ENCODE assay signal across 22 cellular contexts in genomic region chr18:31066267-31066666, GRCh38. TPM values are rescaled to one million over a fixed set of nuclear protein-coding genes. Genes with fewer than 3 reads are reported as not detected.
DNase-seq lines count a peak whose midpoint lies in the region; ATAC-seq, FAIRE-seq and TF ChIP-seq lines count a peak whose summit lies in the region.
"Had no signal": no experiment of that assay in that cellular context is flagged by ENCODE, and none has a peak within 500 bp of the region (broad histone marks: within the 10 kb centered on the region; RNA-seq: fewer than 3 reads in every experiment).

No MANE protein-coding gene starts in this region.

- H3K79me2 ChIP-seq in HepG2 (ENCODE audit: insufficient read depth, low read length), result no peaks in the 10 kb centered on the region
- H3K79me2 ChIP-seq in K562 (ENCODE audit: control insufficient read depth, insufficient read depth, low read length), result no peaks in the 10 kb centered on the region

- POLR2A ChIA-PET in HepG2 (lab: Yijun Ruan, JAX) (no interaction called here), K562 (lab: Yijun Ruan, JAX) (no interaction called here)

- H2AFZ ChIP-seq in HepG2 (ENCODE audit: low read length) (no peak overlapping the region), K562 (ENCODE audit: low read depth, low read length) (no peak overlapping the region)

- ATAC-seq in HepG2 (no peak), right lobe of liver (no peak), K562 (no peak), HG03280 (IDR thresholded peaks at IDR 0.05; ENCODE audit: unreplicated experiment) (no peak)
- ATAC-seq: HCT116 had no signal

- no peaks in the 10 kb centered on the region for H3K9me1 ChIP-seq in K562 (ENCODE audit: control insufficient read depth, insufficient read depth, low read length)

- H3K9me3 ChIP-seq in HepG2 (ENCODE audit: low read length) (no peaks in the 10 kb centered on the region), right lobe of liver (no peaks in the 10 kb centered on the region), K562 (replicated peaks; ENCODE audit: control insufficient read depth, insufficient read depth, low read depth, low read length) (no peaks in the 10 kb centered on the region)

- intact Hi-C loops in HepG2 (cut with micrococcal nuclease; ENCODE audit: unreplicated experiment) (no loop called here), right lobe of liver (cut with DNase I) (no loop called here), K562 (cut with micrococcal nuclease) (no loop called here)

- TF ChIP-seq EP300 in HepG2 (IDR thresholded peaks at IDR 0.05; ENCODE audit: low read depth in 2 of 2, low read length in 2 of 2) (no peak), HepG2 (CRISPR knock-in tag; IDR thresholded peaks at IDR 0.05; ENCODE audit: borderline replicate concordance) (no peak), K562 (IDR thresholded peaks at IDR 0.05; ENCODE audit: low read length) (no peak)

- H3K4me1 ChIP-seq in HepG2 (ENCODE audit: insufficient read depth, low read length) (no peaks in the 10 kb centered on the region), right lobe of liver (no peaks in the 10 kb centered on the region), K562 (replicated peaks in 1 of 2; ENCODE audit: control insufficient read depth in 2 of 2, insufficient read depth in 2 of 2, low read length in 2 of 2) (no peaks in the 10 kb centered on the region)

- 95% methylated on average over 1 of the region's 1 CpG for WGBS in HepG2 (ENCODE audit: low lambda C conversion rate)
- WGBS in right lobe of liver (ENCODE audit: insufficient coverage, low coverage, low lambda C conversion rate, missing lambda C conversion rate), result 95% methylated on average over 1 of the region's 1 CpG
- WGBS in K562 (ENCODE audit: insufficient coverage, low coverage, missing lambda C conversion rate), result 76% methylated on average over 1 of the region's 1 CpG

- TF ChIP-seq POLR2A in HepG2 (IDR thresholded peaks at IDR 0.05; ENCODE audit: insufficient read depth in 1 of 2, low read depth in 2 of 2, low read length in 2 of 2) (no peak), right lobe of liver (IDR thresholded peaks at IDR 0.05) (no peak), K562 (conservative IDR thresholded peaks at IDR 0.05) (no peak)

- H3K27ac ChIP-seq in HepG2 (ENCODE audit: extremely low read length, insufficient read depth, low read length) (no peak overlapping the region), right lobe of liver (no peak overlapping the region), K562 (ENCODE audit: extremely low read depth, low read depth, low read length) (no peak overlapping the region)

- H3K36me3 ChIP-seq in HepG2 (replicated peaks in 1 of 2; ENCODE audit: control insufficient read depth in 1 of 2, insufficient read depth in 2 of 2, low read length in 2 of 2), result peaks cover 2 to 29% of the 10 kb centered on the region in 2 experiments
- H3K36me3 ChIP-seq in right lobe of liver, result peaks cover 0 to 39% (median 3%) of the 10 kb centered on the region in 4 donors
- H3K36me3 ChIP-seq in K562 (ENCODE audit: control insufficient read depth, insufficient read depth, low read length), result peaks cover 21% of the 10 kb centered on the region; the same call in 2 of the 3 replicates

- FAIRE-seq in HepG2 (lab: Jason Lieb, UNC) (no peak), K562 (lab: Jason Lieb, UNC) (no peak), islet of Langerhans (lab: Jason Lieb, UNC) (peak; percentile 61)
- FAIRE-seq: GM12892 had no signal

- TF ChIP-seq RAD21 in HepG2 (CRISPR knock-in tag; IDR thresholded peaks at IDR 0.05) (no peak), K562 (CRISPR knock-in tag; conservative IDR thresholded peaks at IDR 0.05 in 1 of 2, IDR thresholded peaks at IDR 0.05 in 1 of 2) (no peak)

- DNase-seq in HepG2 (ENCODE audit: low spot score) (no peak), right lobe of liver (no peak), K562 (ENCODE audit: extremely low read depth in 1 of 4, low spot score in 3 of 4) (no peak), OCI-M1 (lab: John Stamatoyannopoulos, UW) (no peak)
- DNase-seq in stimulated activated CD4-positive, alpha-beta T cell treated with anti-CD3 and anti-CD28 coated beads, Interleukin-4, amount 100 ng/mL, for 4 hours, result no peak
- DNase-seq: 8988T; C1 segment of cervical spinal cord; Calu3; CD4-positive, alpha-beta memory T cell; COR-L47; DMS53; DMS79 treated with DMSO at 0.1 percent for 48 hours; GF-D8; H9 had no signal

- TF ChIP-seq CTCF in HepG2 (CRISPR knock-in tag; IDR thresholded peaks at IDR 0.05), result no peak
- TF ChIP-seq CTCF in right lobe of liver (IDR thresholded peaks at IDR 0.05), result no peak
- no peak for TF ChIP-seq CTCF in K562 (IDR thresholded peaks at IDR 0.05 in 2 of 3, conservative IDR thresholded peaks at IDR 0.05 in 1 of 3; ENCODE audit: insufficient read depth in 2 of 3, low read depth in 1 of 3, low read length in 3 of 3)

- H4K20me1 ChIP-seq in HepG2 (ENCODE audit: insufficient read depth, low read length) (no peaks in the 10 kb centered on the region), K562 (replicated peaks; ENCODE audit: control insufficient read depth, insufficient read depth, low read length) (no peaks in the 10 kb centered on the region)

- BruUV-seq in HepG2 (replicated peaks; lab: Mats Ljungman, UMichigan) (no TSS peak), K562 (replicated peaks; lab: Mats Ljungman, UMichigan) (no TSS peak)

- H3K4me3 ChIP-seq in HepG2 (replicated peaks in 1 of 3; ENCODE audit: insufficient read depth in 1 of 3, low read depth in 2 of 3, low read length in 3 of 3), result no peak overlapping the region
- H3K4me3 ChIP-seq in right lobe of liver, result no peak overlapping the region
- H3K4me3 ChIP-seq in K562, result no peak overlapping the region

- in situ Hi-C loops in HepG2 (cut with HindIII; ENCODE audit: extremely low pct_ligation_motif_present, low pct_unique_long_range_greater_than_20kb) (no loop called here), K562 (cut with MboI) (no loop called here)

- CTCF ChIA-PET in HepG2 (lab: Yijun Ruan, JAX; ENCODE audit: low intra/inter-chr PET ratio, low total read pairs), result no interaction called here
- CTCF ChIA-PET in K562 (lab: Yijun Ruan, JAX; ENCODE audit: low intra/inter-chr PET ratio), result no interaction called here

- H3K4me2 ChIP-seq in HepG2 (ENCODE audit: low read depth, low read length) (no peak overlapping the region), K562 (ENCODE audit: insufficient read depth, low read length) (no peak overlapping the region)

- H3K9ac ChIP-seq in HepG2 (ENCODE audit: insufficient read depth, low read depth, low read length) (no peak overlapping the region), K562 (ENCODE audit: insufficient read depth in 1 of 2, low read depth in 2 of 2, low read length in 2 of 2) (no peak overlapping the region)

- H3K27me3 ChIP-seq in HepG2 (ENCODE audit: control insufficient read depth in 1 of 2, insufficient read depth in 2 of 2, low read length in 2 of 2) (no peaks in the 10 kb centered on the region), right lobe of liver (no peaks in the 10 kb centered on the region), K562 (ENCODE audit: control insufficient read depth in 2 of 2, insufficient read depth in 2 of 2, low read length in 2 of 2) (no peaks in the 10 kb centered on the region)

RNA-seq across cellular contexts. Expression of gene DSC3, which starts 23.7 kb away (rescaled TPM):
- total RNA-seq in HepG2 (2016; rRNA removed; fragmentation: Illumina TruSeq; extraction: Trizol) (0.21 and 0.38 TPM in 2 replicates), right lobe of liver (under 1 TPM in 1 of 6 experiments, not detected in 5; 0.07 TPM), K562 (2014; rRNA removed) (0.04 and 0.09 TPM in 2 replicates), K562 (2014; rRNA removed; fragmentation: Illumina TruSeq; extraction: Trizol) (0.07 and 0.10 TPM in 2 replicates), K562 (2015; rRNA removed; fragmentation: Illumina TruSeq; extraction: Trizol) (0.04 and 0.07 TPM in 2 replicates), K562 (2021) (0.07 and 0.40 TPM in 2 replicates)
- total RNA-seq in HepG2 (2016; cell fraction: cytosol; rRNA removed; fragmentation: Illumina TruSeq; extraction: Trizol; ENCODE audit: low read depth), result 0.09 TPM in 1 of 2 replicates, not detected in the other
- 0.15 and 0.28 TPM in 2 replicates for total RNA-seq in HepG2 (2016; cell fraction: insoluble cytoplasmic fraction; rRNA removed; fragmentation: Illumina TruSeq; extraction: Trizol)
- total RNA-seq in HepG2 (2016; cell fraction: membrane; rRNA removed; fragmentation: Illumina TruSeq; extraction: Trizol), result 0.07 and 0.12 TPM in 2 replicates
- total RNA-seq in HepG2 (2016; cell fraction: nucleus; rRNA removed; fragmentation: Illumina TruSeq; extraction: Trizol), result 0.41 and 0.59 TPM in 2 replicates
- polyA plus RNA-seq in HepG2 (2011; rRNA removed) (0.05 and 0.07 TPM in 2 replicates), K562 (2011; rRNA removed) (0.01 TPM in 1 of 2 replicates, not detected in the other), K562 (2014; fragmentation: Illumina TruSeq; extraction: Trizol) (0.06 and 0.24 TPM in 2 replicates), K562 (2014; fragmentation: Nextera tagmentation; extraction: Ambion mirVana) (under 1 TPM; 0.03 to 0.11 TPM), K562 (2014; rRNA removed) (0.05 and 0.08 TPM in 2 replicates)
- polyA plus RNA-seq in HepG2 (2011; cell fraction: cytosol; rRNA removed), result 0.04 and 0.06 TPM in 2 replicates
- polyA plus RNA-seq in HepG2 (2011; cell fraction: nucleus; rRNA removed), result 0.02 and 0.03 TPM in 2 replicates
- polyA plus RNA-seq in HepG2 (2012), result 0.03 and 0.11 TPM in 2 replicates
- polyA plus RNA-seq in HepG2 (2016; cell fraction: cytosol; fragmentation: Illumina TruSeq; extraction: Trizol; ENCODE audit: low read depth), result 0.03 TPM in 1 of 2 replicates, not detected in the other
- polyA plus RNA-seq in HepG2 (2016; cell fraction: insoluble cytoplasmic fraction; fragmentation: Illumina TruSeq; extraction: Trizol; ENCODE audit: low read depth), result 0.11 and 0.25 TPM in 2 replicates
- 0.06 and 0.42 TPM in 2 replicates for polyA plus RNA-seq in HepG2 (2016; cell fraction: membrane; fragmentation: Illumina TruSeq; extraction: Trizol; ENCODE audit: low read depth)
- polyA plus RNA-seq in HepG2 (2016; cell fraction: nucleus; fragmentation: Illumina TruSeq; extraction: Trizol; ENCODE audit: insufficient read depth, low read depth), result 0.23 and 0.33 TPM in 2 replicates
- polyA minus RNA-seq in HepG2 (2011; rRNA and poly(A)+ RNA removed; ENCODE audit: low replicate concordance), result 0.06 TPM in 1 of 2 replicates, not detected in the other
- polyA minus RNA-seq in HepG2 (2011; cell fraction: cytosol; rRNA and poly(A)+ RNA removed), result 0.26 TPM in 1 of 2 replicates, not detected in the other
- polyA minus RNA-seq in HepG2 (2011; cell fraction: nucleus; rRNA and poly(A)+ RNA removed), result 0.25 TPM in 1 of 2 replicates, not detected in the other
- total RNA-seq in K562 (2011; cell fraction: chromatin; rRNA removed; ENCODE audit: low replicate concordance), result 0.05 and 0.16 TPM in 2 replicates
- total RNA-seq in K562 (2011; cell fraction: nucleolus; rRNA removed), result not detected in 2 replicates
- not detected in 2 replicates for total RNA-seq in K562 (2011; cell fraction: nucleoplasm; rRNA removed)
- polyA plus RNA-seq in K562 (2011; cell fraction: cytosol; rRNA removed), result 0.01 TPM in 1 of 2 replicates, not detected in the other
- not detected in 2 replicates for polyA plus RNA-seq in K562 (2011; cell fraction: nucleus; rRNA removed)
- 0.12 and 0.29 TPM in 2 replicates for polyA plus RNA-seq in K562 (2012)
- polyA minus RNA-seq in K562 (2011; rRNA and poly(A)+ RNA removed), result 0.03 TPM in 1 of 2 replicates, not detected in the other
- not detected in 2 replicates for polyA minus RNA-seq in K562 (2011; cell fraction: cytosol; rRNA and poly(A)+ RNA removed)
- not detected in 2 replicates for polyA minus RNA-seq in K562 (2011; cell fraction: nucleus; rRNA and poly(A)+ RNA removed)
- total RNA-seq: A673; CD4-positive, alpha-beta memory T cell; Daoy; G401 had no signal
- polyA plus RNA-seq: BJ; CD4-positive, alpha-beta memory T cell had no signal

RNA-seq across cellular contexts. Expression of gene DSC2, which starts 36.0 kb away (rescaled TPM):
- 19.6 and 24.9 TPM in 2 replicates for total RNA-seq in HepG2 (2016; rRNA removed; fragmentation: Illumina TruSeq; extraction: Trizol)
- 1.7 and 2.0 TPM in 2 replicates for total RNA-seq in HepG2 (2016; cell fraction: cytosol; rRNA removed; fragmentation: Illumina TruSeq; extraction: Trizol; ENCODE audit: low read depth)
- 18.2 and 26.4 TPM in 2 replicates for total RNA-seq in HepG2 (2016; cell fraction: insoluble cytoplasmic fraction; rRNA removed; fragmentation: Illumina TruSeq; extraction: Trizol)
- total RNA-seq in HepG2 (2016; cell fraction: membrane; rRNA removed; fragmentation: Illumina TruSeq; extraction: Trizol), result 8.8 and 11.1 TPM in 2 replicates
- total RNA-seq in HepG2 (2016; cell fraction: nucleus; rRNA removed; fragmentation: Illumina TruSeq; extraction: Trizol), result 30.9 and 35.0 TPM in 2 replicates
- 7.2 and 7.9 TPM in 2 replicates for polyA plus RNA-seq in HepG2 (2011; rRNA removed)
- 3.7 and 6.8 TPM in 2 replicates for polyA plus RNA-seq in HepG2 (2011; cell fraction: cytosol; rRNA removed)
- 3.3 and 3.8 TPM in 2 replicates for polyA plus RNA-seq in HepG2 (2011; cell fraction: nucleus; rRNA removed)
- 19.0 and 19.4 TPM in 2 replicates for polyA plus RNA-seq in HepG2 (2012)
- 0.86 and 0.89 TPM in 2 replicates for polyA plus RNA-seq in HepG2 (2016; cell fraction: cytosol; fragmentation: Illumina TruSeq; extraction: Trizol; ENCODE audit: low read depth)
- polyA plus RNA-seq in HepG2 (2016; cell fraction: insoluble cytoplasmic fraction; fragmentation: Illumina TruSeq; extraction: Trizol; ENCODE audit: low read depth), result 11.6 and 13.5 TPM in 2 replicates
- 3.0 and 3.5 TPM in 2 replicates for polyA plus RNA-seq in HepG2 (2016; cell fraction: membrane; fragmentation: Illumina TruSeq; extraction: Trizol; ENCODE audit: low read depth)
- 27.0 and 28.4 TPM in 2 replicates for polyA plus RNA-seq in HepG2 (2016; cell fraction: nucleus; fragmentation: Illumina TruSeq; extraction: Trizol; ENCODE audit: insufficient read depth, low read depth)
- polyA minus RNA-seq in HepG2 (2011; rRNA and poly(A)+ RNA removed; ENCODE audit: low replicate concordance), result under 0.01 and 15.2 TPM in 2 replicates
- polyA minus RNA-seq in HepG2 (2011; cell fraction: cytosol; rRNA and poly(A)+ RNA removed), result 19.0 and 23.5 TPM in 2 replicates
- 20.3 and 24.9 TPM in 2 replicates for polyA minus RNA-seq in HepG2 (2011; cell fraction: nucleus; rRNA and poly(A)+ RNA removed)
- total RNA-seq in right lobe of liver, result 1 to 10 TPM; 4.4 to 9.7 (median 6.6) TPM
- total RNA-seq in K562 (2011; cell fraction: chromatin; rRNA removed; ENCODE audit: low replicate concordance), result 3.4 and 8.5 TPM in 2 replicates
- 3.5 and 4.7 TPM in 2 replicates for total RNA-seq in K562 (2011; cell fraction: nucleolus; rRNA removed)
- 7.4 and 9.4 TPM in 2 replicates for total RNA-seq in K562 (2011; cell fraction: nucleoplasm; rRNA removed)
- 4.4 and 5.4 TPM in 2 replicates for total RNA-seq in K562 (2014; rRNA removed)
- total RNA-seq in K562 (2014; rRNA removed; fragmentation: Illumina TruSeq; extraction: Trizol), result 14.2 and 14.9 TPM in 2 replicates
- 14.7 and 15.3 TPM in 2 replicates for total RNA-seq in K562 (2015; rRNA removed; fragmentation: Illumina TruSeq; extraction: Trizol)
- 11.6 and 11.8 TPM in 2 replicates for total RNA-seq in K562 (2021)
- polyA plus RNA-seq in K562 (2011; rRNA removed), result 3.8 and 4.5 TPM in 2 replicates
- polyA plus RNA-seq in K562 (2011; cell fraction: cytosol; rRNA removed), result 1.3 and 2.4 TPM in 2 replicates
- polyA plus RNA-seq in K562 (2011; cell fraction: nucleus; rRNA removed), result 2.3 and 3.6 TPM in 2 replicates
- polyA plus RNA-seq in K562 (2012), result 7.3 and 10.1 TPM in 2 replicates
- 8.3 and 9.5 TPM in 2 replicates for polyA plus RNA-seq in K562 (2014; fragmentation: Illumina TruSeq; extraction: Trizol)
- 1 to 10 TPM; 5.0 to 6.4 TPM for polyA plus RNA-seq in K562 (2014; fragmentation: Nextera tagmentation; extraction: Ambion mirVana)
- polyA plus RNA-seq in K562 (2014; rRNA removed), result 3.8 and 4.7 TPM in 2 replicates
- polyA minus RNA-seq in K562 (2011; rRNA and poly(A)+ RNA removed), result 20.5 and 22.3 TPM in 2 replicates
- 8.1 and 9.2 TPM in 2 replicates for polyA minus RNA-seq in K562 (2011; cell fraction: cytosol; rRNA and poly(A)+ RNA removed)
- polyA minus RNA-seq in K562 (2011; cell fraction: nucleus; rRNA and poly(A)+ RNA removed), result 2.3 and 5.7 TPM in 2 replicates
- total RNA-seq: CD4-positive, alpha-beta memory T cell; G401 had no signal
- polyA plus RNA-seq: BJ; CD4-positive, alpha-beta memory T cell had no signal

Comparison
In these comparisons a context has a peak if more than half of its experiments do, and no peak if none do; other contexts are left out.
1. Of the 241 proteins assayed by ChIP-seq in both HepG2 and K562: peak only in HepG2: none; only in K562: MAFG; in both: MAFF and MAFK; in neither: 238.